ENCODE assay signal across 2 cellular contexts in genomic region chr6:157534991-157535353, GRCh38.
TF ChIP-seq lines count a peak whose summit lies in the region.

No MANE protein-coding gene starts in this region.

TF ChIP-seq in HCT116, 20 proteins besides CTCF, POLR2A, EP300 and RAD21 (continued from another document):
- no peak for TF ChIP-seq REST (IDR thresholded peaks at IDR 0.05; ENCODE audit: low read depth)
- no peak for TF ChIP-seq YY1 (IDR thresholded peaks at IDR 0.05; ENCODE audit: extremely low read depth, insufficient replicate concordance, low read depth, low read length)
- TF ChIP-seq TCF7L2 (IDR thresholded peaks at IDR 0.05; ENCODE audit: borderline replicate concordance, extremely low read depth, insufficient read depth, insufficient read length) = no peak

TF ChIP-seq in K562, 482 proteins besides CTCF, POLR2A, EP300 and RAD21 (continued from another document):
- no peak for TF ChIP-seq ZNF449 (CRISPR knock-in tag; IDR thresholded peaks at IDR 0.05)
- TF ChIP-seq NFXL1 (CRISPR knock-in tag; IDR thresholded peaks at IDR 0.05) = no peak
- TF ChIP-seq HOXB6 (CRISPR knock-in tag; IDR thresholded peaks at IDR 0.05; ENCODE audit: borderline replicate concordance) = no peak
- no peak for TF ChIP-seq ZNF551 (CRISPR knock-in tag; IDR thresholded peaks at IDR 0.05)
- no peak for TF ChIP-seq EZH2 (IDR thresholded peaks at IDR 0.05; ENCODE audit: borderline replicate concordance, low read depth, low read length)
- TF ChIP-seq NELFE (IDR thresholded peaks at IDR 0.05; ENCODE audit: insufficient read depth, insufficient read length) = no peak
- no peak for TF ChIP-seq ZNF121 (CRISPR knock-in tag; conservative IDR thresholded peaks at IDR 0.05)
- no peak for TF ChIP-seq ZNF584 (CRISPR knock-in tag; IDR thresholded peaks at IDR 0.05; ENCODE audit: low read depth)
- no peak for TF ChIP-seq RREB1 (CRISPR knock-in tag; IDR thresholded peaks at IDR 0.05)
